25 cellular contexts compared by ENCODE assay signal in genomic region chr17:7674934-7675333, GRCh38. TPM values are rescaled to one million over a fixed set of nuclear protein-coding genes. Genes with fewer than 3 reads are reported as not detected.
"Had no signal": no experiment of that assay in that cellular context is flagged by ENCODE, and none has a peak within 500 bp of the region (broad histone marks: within the 10 kb centered on the region; RNA-seq: fewer than 3 reads in every experiment).

No MANE protein-coding gene starts in this region.

- ATAC-seq: esophagus mucosa; left lobe of liver; mucosa of descending colon; naive thymus-derived CD8-positive, alpha-beta T cell had no signal

- FAIRE-seq: frontal cortex, islet of Langerhans had no signal

- H3K4me3 ChIP-seq: coronary artery, heart right ventricle, mucosa of descending colon, sigmoid colon, skin epidermis, stomach, thoracic aorta, transverse colon had no signal

- H3K27me3 ChIP-seq: heart right ventricle, neutrophil, sigmoid colon, stomach, transverse colon had no signal

- H3K4me1 ChIP-seq: heart right ventricle, sigmoid colon, stomach, transverse colon had no signal

- H3K27ac ChIP-seq: coronary artery, heart right ventricle, neutrophil, sigmoid colon, skin epidermis, stomach, thoracic aorta, transverse colon had no signal

- DNase-seq: effector CD4-positive, alpha-beta T cell; endodermal cell; heart right ventricle; hypothalamus; kidney glomerular epithelial cell; mammary epithelial cell; mucosa of descending colon; naive thymus-derived CD8-positive, alpha-beta T cell; posterior cingulate gyrus; sigmoid colon; stimulated activated naive CD4-positive, alpha-beta T cell; stomach; substantia nigra; transverse colon had no signal

RNA-seq across cellular contexts. Expression of gene ATP1B2, which starts 24.2 kb away (rescaled TPM):
- total RNA-seq: dermis microvascular lymphatic vessel endothelial cell, glomerular endothelial cell, mammary epithelial cell, pulmonary artery endothelial cell had no signal
- polyA plus RNA-seq: mammary epithelial cell had no signal

RNA-seq across cellular contexts. Expression of gene EFNB3, which starts 30.1 kb away (rescaled TPM):
- total RNA-seq: naive thymus-derived CD8-positive, alpha-beta T cell; thoracic aorta had no signal
- polyA plus RNA-seq: naive thymus-derived CD8-positive, alpha-beta T cell had no signal

RNA-seq across cellular contexts. Expression of gene DNAH2, which starts 42.6 kb away (rescaled TPM):
- total RNA-seq: glomerular endothelial cell; naive thymus-derived CD8-positive, alpha-beta T cell had no signal
- polyA plus RNA-seq: naive thymus-derived CD8-positive, alpha-beta T cell had no signal
